In genomic region chr16:28067604-28068382, GRCh38 we compare ENCODE assay signal across 17 cellular contexts. TPM values are rescaled to one million over a fixed set of nuclear protein-coding genes. Genes with fewer than 3 reads are reported as not detected.
A peak's percentile ranks its signal among the peaks of the same experiment; 100 is the strongest.
DNase-seq lines count a peak whose midpoint lies in the region; ATAC-seq and TF ChIP-seq lines count a peak whose summit lies in the region.
"Had no signal": no experiment of that assay in that cellular context is flagged by ENCODE, and none has a peak within 500 bp of the region (broad histone marks: within the 10 kb centered on the region; RNA-seq: fewer than 3 reads in every experiment).

No MANE protein-coding gene starts in this region.

- no peaks in the 10 kb centered on the region for H3K36me3 Mint-ChIP-seq in type B pancreatic cell
- H3K36me3 Mint-ChIP-seq: activated naive CD8-positive, alpha-beta T cell treated with anti-CD3 and anti-CD28 coated beads for 36 hours; memory B cell had no signal

- H3K27ac Mint-ChIP-seq in type B pancreatic cell, result no peak overlapping the region
- H3K27ac Mint-ChIP-seq: activated naive CD8-positive, alpha-beta T cell treated with anti-CD3 and anti-CD28 coated beads for 36 hours; memory B cell had no signal

- no peaks in the 10 kb centered on the region for H3K9me3 Mint-ChIP-seq in type B pancreatic cell
- H3K9me3 Mint-ChIP-seq: activated naive CD8-positive, alpha-beta T cell treated with anti-CD3 and anti-CD28 coated beads for 36 hours; memory B cell had no signal

- peaks cover 48% of the 10 kb centered on the region for H3K27me3 ChIP-seq in left ventricle myocardium inferior (ENCODE audit: low read depth)

- peak; percentile 80 to 90 for ATAC-seq in left cardiac atrium
- ATAC-seq in HG02759 (IDR thresholded peaks at IDR 0.05; ENCODE audit: unreplicated experiment), result no peak

- H3K4me3 ChIP-seq in left ventricle myocardium inferior, result no peak overlapping the region
- H3K4me3 ChIP-seq in cardiac fibroblast (replicated peaks in 1 of 2; ENCODE audit: low read depth in 2 of 2, low read length in 2 of 2), result no peak overlapping the region
- H3K4me3 ChIP-seq: esophagus squamous epithelium, spleen had no signal

- peak overlapping the region; percentile 46 for H3K4me3 Mint-ChIP-seq in type B pancreatic cell
- H3K4me3 Mint-ChIP-seq: activated naive CD8-positive, alpha-beta T cell treated with anti-CD3 and anti-CD28 coated beads for 36 hours; memory B cell had no signal

- peaks cover 50% of the 10 kb centered on the region for H3K27me3 Mint-ChIP-seq in type B pancreatic cell

- H3K9me3 ChIP-seq in left ventricle myocardium inferior (replicated peaks), result no peaks in the 10 kb centered on the region
- H3K9me3 ChIP-seq: esophagus squamous epithelium, spleen had no signal

- no peak overlapping the region for H3K27ac ChIP-seq in left ventricle myocardium inferior (replicated peaks)
- H3K27ac ChIP-seq: esophagus squamous epithelium, KMS-11, spleen had no signal

- DNase-seq in left cardiac atrium (peak; percentile 47), left ventricle myocardium inferior (no peak), cardiac fibroblast (ENCODE audit: low read depth in 2 of 2) (peak; percentile 64 to 72), iris pigment epithelial cell (ENCODE audit: low read depth) (peak; percentile 58), type B pancreatic cell (ENCODE audit: extremely low spot score, unreplicated experiment) (no peak), foreskin melanocyte (no peak), NCI-H146 (lab: John Stamatoyannopoulos, UW) (no peak)
- DNase-seq: activated naive CD8-positive, alpha-beta T cell treated with anti-CD3 and anti-CD28 coated beads for 36 hours; cortex of kidney; esophagus squamous epithelium; NCI-H1436; nucleus accumbens; spleen had no signal

- TF ChIP-seq CTCF in left ventricle myocardium inferior (IDR thresholded peaks at IDR 0.05; ENCODE audit: borderline replicate concordance) (no peak), cardiac fibroblast (IDR thresholded peaks at IDR 0.05; ENCODE audit: low read depth, low read length) (no peak), type B pancreatic cell (conservative IDR thresholded peaks at IDR 0.05) (no peak)

- no peaks in the 10 kb centered on the region for H3K36me3 ChIP-seq in left ventricle myocardium inferior
- H3K36me3 ChIP-seq: esophagus squamous epithelium, spleen had no signal

- peaks cover 7% of the 10 kb centered on the region for H3K4me1 Mint-ChIP-seq in type B pancreatic cell (ENCODE audit: unreplicated experiment)
- H3K4me1 Mint-ChIP-seq: activated naive CD8-positive, alpha-beta T cell treated with anti-CD3 and anti-CD28 coated beads for 36 hours; memory B cell had no signal

- intact Hi-C loops in left cardiac atrium (cut with DNase I), result loop anchor here (10.0 kb wide), 1 partner anchor 433 kb away; no protein-coding TSS in a partner anchor
- intact Hi-C loops in left ventricle myocardium inferior (cut with micrococcal nuclease), result no loop called here

- H3K4me1 ChIP-seq in left ventricle myocardium inferior, result peaks cover 12% of the 10 kb centered on the region

RNA-seq across cellular contexts. Expression of gene GSG1L, which starts 4.3 kb away (rescaled TPM):
- total RNA-seq in left cardiac atrium, result 10 to 100 TPM; 10.5 to 63.9 TPM
- 3.4 TPM for total RNA-seq in left ventricle myocardium inferior
- 1.4 and 26.2 TPM in 2 replicates for total RNA-seq in type B pancreatic cell (ENCODE audit: low replicate concordance)
- total RNA-seq: activated naive CD8-positive, alpha-beta T cell treated with anti-CD3 and anti-CD28 coated beads for 36 hours; NCI-H460 had no signal

Comparison
In these comparisons a context has a peak if more than half of its experiments do, and no peak if none do; other contexts are left out.
1. DNase-seq: peak in left cardiac atrium (single experiment), cardiac fibroblast (2 of 2) and iris pigment epithelial cell (single experiment); none in left ventricle myocardium inferior (single experiment), type B pancreatic cell (single experiment), foreskin melanocyte (single experiment) and NCI-H146 (single experiment).